Comparison of ENCODE assay signal across 1 cellular context in the genomic region with DNA sequence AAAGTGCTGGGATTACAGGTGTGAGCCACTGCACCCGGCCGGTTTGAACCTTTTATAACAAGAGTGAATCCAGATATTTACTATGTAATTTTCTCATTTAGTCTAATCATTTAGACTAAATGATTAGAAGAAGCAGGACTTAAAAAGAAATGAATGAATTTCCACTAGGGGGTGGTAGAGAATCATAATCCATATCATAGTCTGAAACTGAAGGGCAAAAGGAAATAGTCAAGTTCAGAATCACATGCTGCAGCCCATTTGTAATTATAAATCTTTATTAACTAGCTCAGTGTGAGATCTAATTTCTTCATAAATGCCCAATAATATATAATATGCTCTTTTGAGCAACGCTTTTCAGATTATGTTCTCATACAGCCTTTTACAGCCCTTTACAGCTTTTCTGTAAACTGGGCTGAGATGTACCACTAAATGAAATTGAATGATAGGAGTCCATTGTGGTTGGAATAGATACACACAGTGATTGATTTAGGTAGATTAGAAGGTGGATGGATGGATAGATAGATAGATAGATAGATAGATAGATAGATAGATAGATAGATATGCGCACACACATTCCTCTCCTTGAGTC.
TF ChIP-seq lines count a peak whose summit lies in the region.

No MANE protein-coding gene starts in this region.

TF ChIP-seq in GM23338, 12 proteins besides CTCF, POLR2A, EP300 and RAD21 (continued from another document):
- TF ChIP-seq, protein P1, sequence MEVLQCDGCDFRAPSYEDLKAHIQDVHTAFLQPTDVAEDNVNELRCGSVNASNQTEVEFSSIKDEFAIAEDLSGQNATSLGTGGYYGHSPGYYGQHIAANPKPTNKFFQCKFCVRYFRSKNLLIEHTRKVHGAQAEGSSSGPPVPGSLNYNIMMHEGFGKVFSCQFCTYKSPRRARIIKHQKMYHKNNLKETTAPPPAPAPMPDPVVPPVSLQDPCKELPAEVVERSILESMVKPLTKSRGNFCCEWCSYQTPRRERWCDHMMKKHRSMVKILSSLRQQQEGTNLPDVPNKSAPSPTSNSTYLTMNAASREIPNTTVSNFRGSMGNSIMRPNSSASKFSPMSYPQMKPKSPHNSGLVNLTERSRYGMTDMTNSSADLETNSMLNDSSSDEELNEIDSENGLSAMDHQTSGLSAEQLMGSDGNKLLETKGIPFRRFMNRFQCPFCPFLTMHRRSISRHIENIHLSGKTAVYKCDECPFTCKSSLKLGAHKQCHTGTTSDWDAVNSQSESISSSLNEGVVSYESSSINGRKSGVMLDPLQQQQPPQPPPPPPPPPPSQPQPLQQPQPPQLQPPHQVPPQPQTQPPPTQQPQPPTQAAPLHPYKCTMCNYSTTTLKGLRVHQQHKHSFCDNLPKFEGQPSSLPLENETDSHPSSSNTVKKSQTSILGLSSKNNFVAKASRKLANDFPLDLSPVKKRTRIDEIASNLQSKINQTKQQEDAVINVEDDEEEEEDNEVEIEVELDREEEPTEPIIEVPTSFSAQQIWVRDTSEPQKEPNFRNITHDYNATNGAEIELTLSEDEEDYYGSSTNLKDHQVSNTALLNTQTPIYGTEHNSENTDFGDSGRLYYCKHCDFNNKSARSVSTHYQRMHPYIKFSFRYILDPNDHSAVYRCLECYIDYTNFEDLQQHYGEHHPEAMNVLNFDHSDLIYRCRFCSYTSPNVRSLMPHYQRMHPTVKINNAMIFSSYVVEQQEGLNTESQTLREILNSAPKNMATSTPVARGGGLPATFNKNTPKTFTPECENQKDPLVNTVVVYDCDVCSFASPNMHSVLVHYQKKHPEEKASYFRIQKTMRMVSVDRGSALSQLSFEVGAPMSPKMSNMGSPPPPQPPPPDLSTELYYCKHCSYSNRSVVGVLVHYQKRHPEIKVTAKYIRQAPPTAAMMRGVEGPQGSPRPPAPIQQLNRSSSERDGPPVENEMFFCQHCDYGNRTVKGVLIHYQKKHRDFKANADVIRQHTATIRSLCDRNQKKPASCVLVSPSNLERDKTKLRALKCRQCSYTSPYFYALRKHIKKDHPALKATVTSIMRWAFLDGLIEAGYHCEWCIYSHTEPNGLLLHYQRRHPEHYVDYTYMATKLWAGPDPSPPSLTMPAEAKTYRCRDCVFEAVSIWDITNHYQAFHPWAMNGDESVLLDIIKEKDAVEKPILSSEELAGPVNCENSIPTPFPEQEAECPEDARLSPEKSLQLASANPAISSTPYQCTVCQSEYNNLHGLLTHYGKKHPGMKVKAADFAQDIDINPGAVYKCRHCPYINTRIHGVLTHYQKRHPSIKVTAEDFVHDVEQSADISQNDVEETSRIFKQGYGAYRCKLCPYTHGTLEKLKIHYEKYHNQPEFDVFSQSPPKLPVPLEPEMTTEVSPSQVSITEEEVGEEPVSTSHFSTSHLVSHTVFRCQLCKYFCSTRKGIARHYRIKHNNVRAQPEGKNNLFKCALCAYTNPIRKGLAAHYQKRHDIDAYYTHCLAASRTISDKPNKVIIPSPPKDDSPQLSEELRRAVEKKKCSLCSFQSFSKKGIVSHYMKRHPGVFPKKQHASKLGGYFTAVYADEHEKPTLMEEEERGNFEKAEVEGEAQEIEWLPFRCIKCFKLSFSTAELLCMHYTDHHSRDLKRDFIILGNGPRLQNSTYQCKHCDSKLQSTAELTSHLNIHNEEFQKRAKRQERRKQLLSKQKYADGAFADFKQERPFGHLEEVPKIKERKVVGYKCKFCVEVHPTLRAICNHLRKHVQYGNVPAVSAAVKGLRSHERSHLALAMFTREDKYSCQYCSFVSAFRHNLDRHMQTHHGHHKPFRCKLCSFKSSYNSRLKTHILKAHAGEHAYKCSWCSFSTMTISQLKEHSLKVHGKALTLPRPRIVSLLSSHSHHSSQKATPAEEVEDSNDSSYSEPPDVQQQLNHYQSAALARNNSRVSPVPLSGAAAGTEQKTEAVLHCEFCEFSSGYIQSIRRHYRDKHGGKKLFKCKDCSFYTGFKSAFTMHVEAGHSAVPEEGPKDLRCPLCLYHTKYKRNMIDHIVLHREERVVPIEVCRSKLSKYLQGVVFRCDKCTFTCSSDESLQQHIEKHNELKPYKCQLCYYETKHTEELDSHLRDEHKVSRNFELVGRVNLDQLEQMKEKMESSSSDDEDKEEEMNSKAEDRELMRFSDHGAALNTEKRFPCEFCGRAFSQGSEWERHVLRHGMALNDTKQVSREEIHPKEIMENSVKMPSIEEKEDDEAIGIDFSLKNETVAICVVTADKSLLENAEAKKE (CRISPR knock-in tag; IDR thresholded peaks at IDR 0.05), result no peak
- TF ChIP-seq EZH2phosphoT487 (IDR thresholded peaks at IDR 0.05; ENCODE audit: unreplicated experiment) (no peak), CREB1 (CRISPR knock-in tag; IDR thresholded peaks at IDR 0.05; ENCODE audit: low read depth) (no peak)
- TF ChIP-seq, protein P2, sequence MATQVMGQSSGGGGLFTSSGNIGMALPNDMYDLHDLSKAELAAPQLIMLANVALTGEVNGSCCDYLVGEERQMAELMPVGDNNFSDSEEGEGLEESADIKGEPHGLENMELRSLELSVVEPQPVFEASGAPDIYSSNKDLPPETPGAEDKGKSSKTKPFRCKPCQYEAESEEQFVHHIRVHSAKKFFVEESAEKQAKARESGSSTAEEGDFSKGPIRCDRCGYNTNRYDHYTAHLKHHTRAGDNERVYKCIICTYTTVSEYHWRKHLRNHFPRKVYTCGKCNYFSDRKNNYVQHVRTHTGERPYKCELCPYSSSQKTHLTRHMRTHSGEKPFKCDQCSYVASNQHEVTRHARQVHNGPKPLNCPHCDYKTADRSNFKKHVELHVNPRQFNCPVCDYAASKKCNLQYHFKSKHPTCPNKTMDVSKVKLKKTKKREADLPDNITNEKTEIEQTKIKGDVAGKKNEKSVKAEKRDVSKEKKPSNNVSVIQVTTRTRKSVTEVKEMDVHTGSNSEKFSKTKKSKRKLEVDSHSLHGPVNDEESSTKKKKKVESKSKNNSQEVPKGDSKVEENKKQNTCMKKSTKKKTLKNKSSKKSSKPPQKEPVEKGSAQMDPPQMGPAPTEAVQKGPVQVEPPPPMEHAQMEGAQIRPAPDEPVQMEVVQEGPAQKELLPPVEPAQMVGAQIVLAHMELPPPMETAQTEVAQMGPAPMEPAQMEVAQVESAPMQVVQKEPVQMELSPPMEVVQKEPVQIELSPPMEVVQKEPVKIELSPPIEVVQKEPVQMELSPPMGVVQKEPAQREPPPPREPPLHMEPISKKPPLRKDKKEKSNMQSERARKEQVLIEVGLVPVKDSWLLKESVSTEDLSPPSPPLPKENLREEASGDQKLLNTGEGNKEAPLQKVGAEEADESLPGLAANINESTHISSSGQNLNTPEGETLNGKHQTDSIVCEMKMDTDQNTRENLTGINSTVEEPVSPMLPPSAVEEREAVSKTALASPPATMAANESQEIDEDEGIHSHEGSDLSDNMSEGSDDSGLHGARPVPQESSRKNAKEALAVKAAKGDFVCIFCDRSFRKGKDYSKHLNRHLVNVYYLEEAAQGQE (IDR thresholded peaks at IDR 0.05; ENCODE audit: unreplicated experiment), result no peak
TF ChIP-seq in GM23338: peak in this region for 0.
